Comparison of ENCODE assay signal across 23 cellular contexts in genomic region chr19:23145617-23146415, GRCh38. TPM values are rescaled to one million over a fixed set of nuclear protein-coding genes. Genes with fewer than 3 reads are reported as not detected.
"Had no signal": no experiment of that assay in that cellular context is flagged by ENCODE, and none has a peak within 500 bp of the region (broad histone marks: within the 10 kb centered on the region; RNA-seq: fewer than 3 reads in every experiment).

No MANE protein-coding gene starts in this region.

- ATAC-seq: Panc1, PC-3 had no signal

- H3K27ac ChIP-seq: KMS-11, RWPE1 had no signal

- H3K9me2 ChIP-seq: SK-N-SH had no signal

- DNase-seq: MV-4-11, NCI-H1048, NCI-H1105, NCI-H1417, NCI-H1436 treated with DMSO at 0.1 percent for 48 hours, NCI-H1694, NCI-H1930, NCI-H2081, NCI-H2107, NCI-H226, NCI-H446, NCI-H510A, NCI-H524 treated with DMSO at 0.1 percent for 48 hours, NCI-H69, NCI-H774, PC-3, SHP77, SK-N-SH had no signal

- H3K4me2 ChIP-seq: KMS-11, SK-N-SH had no signal

- H3K9ac ChIP-seq: KMS-11, SK-N-SH had no signal

RNA-seq across cellular contexts. Expression of gene ZNF730, which starts 29.0 kb away (rescaled TPM):
- total RNA-seq: HT-29, MCF 10A had no signal
